In genomic region chr14:92460916-92461579, GRCh38 we compare ENCODE assay signal across 10 cellular contexts. TPM values are rescaled to one million over a fixed set of nuclear protein-coding genes. Genes with fewer than 3 reads are reported as not detected.
DNase-seq lines count a peak whose midpoint lies in the region; ATAC-seq and TF ChIP-seq lines count a peak whose summit lies in the region.
"Had no signal": no experiment of that assay in that cellular context is flagged by ENCODE, and none has a peak within 500 bp of the region (broad histone marks: within the 10 kb centered on the region; RNA-seq: fewer than 3 reads in every experiment).

No MANE protein-coding gene starts in this region.

- peak; percentile 30 for ATAC-seq in HG03558 (IDR thresholded peaks at IDR 0.05; ENCODE audit: extremely low read depth, unreplicated experiment)
- peak; percentile 80 to 86 for ATAC-seq in stimulated activated naive B cell treated with anti-CD40 and anti-IgM and Interleukin-4, amounts not matched to agents 10 μg/mL and 1 μg/mL and 100 μg/mL, for 72 hours (replicated peaks)
- ATAC-seq in HG02763 (IDR thresholded peaks at IDR 0.05; ENCODE audit: unreplicated experiment): no peak

- no peak for TF ChIP-seq CTCF in esophagus squamous epithelium (IDR thresholded peaks at IDR 0.05)

- intact Hi-C loops in esophagus squamous epithelium (cut with DNase I): no loop called here

- H3K36me3 ChIP-seq in esophagus squamous epithelium: no peaks in the 10 kb centered on the region
- H3K36me3 ChIP-seq: SJSA1 had no signal

- peaks cover 10 to 51% of the 10 kb centered on the region in 2 donors for H3K27me3 Mint-ChIP-seq in stimulated activated naive B cell treated with anti-CD40 and anti-IgM and Interleukin-4, amounts not matched to agents 10 μg/mL and 1 μg/mL and 100 μg/mL, for 72 hours

- DNase-seq in DMS153 (lab: John Stamatoyannopoulos, UW): peak; percentile 16
- no peak for DNase-seq in DMS153 treated with DMSO at 0.1 percent for 48 hours (lab: John Stamatoyannopoulos, UW; ENCODE audit: unreplicated experiment)
- no peak for DNase-seq in esophagus squamous epithelium (lab: John Stamatoyannopoulos, UW)
- no peak for DNase-seq in stimulated activated naive B cell treated with anti-CD40 and anti-IgM and Interleukin-4, amounts not matched to agents 10 μg/mL and 1 μg/mL and 100 μg/mL, for 72 hours
- no peak for DNase-seq in activated naive CD4-positive, alpha-beta T cell treated with Interleukin-2 at 50 U/mL for 16 hours
- DNase-seq in SIG-M5 treated with dmso at 0.1 percent for 504 hours (lab: John Stamatoyannopoulos, UW; ENCODE audit: unreplicated experiment): no peak

- no peak overlapping the region for H3K27ac Mint-ChIP-seq in stimulated activated naive B cell treated with anti-CD40 and anti-IgM and Interleukin-4, amounts not matched to agents 10 μg/mL and 1 μg/mL and 100 μg/mL, for 72 hours

- no peaks in the 10 kb centered on the region for H3K9me3 ChIP-seq in esophagus squamous epithelium
- H3K9me3 ChIP-seq: SJSA1 had no signal

- H3K36me3 Mint-ChIP-seq in stimulated activated naive B cell treated with anti-CD40 and anti-IgM and Interleukin-4, amounts not matched to agents 10 μg/mL and 1 μg/mL and 100 μg/mL, for 72 hours: no peaks in the 10 kb centered on the region

- peak overlapping the region in 3 of 4 donors; percentile 38 to 74 (median 48) for H3K27ac ChIP-seq in esophagus squamous epithelium
- H3K27ac ChIP-seq: 22Rv1, SJSA1 had no signal

- no peaks in the 10 kb centered on the region for H3K9me3 Mint-ChIP-seq in stimulated activated naive B cell treated with anti-CD40 and anti-IgM and Interleukin-4, amounts not matched to agents 10 μg/mL and 1 μg/mL and 100 μg/mL, for 72 hours

- H3K27me3 ChIP-seq in esophagus squamous epithelium: no peaks in the 10 kb centered on the region
- H3K27me3 ChIP-seq: SJSA1 had no signal

- 19 to 41% methylated on average over 7 to 12 of the region's 19 CpGs for WGBS in esophagus squamous epithelium, 2 donors

- H3K4me3 Mint-ChIP-seq in stimulated activated naive B cell treated with anti-CD40 and anti-IgM and Interleukin-4, amounts not matched to agents 10 μg/mL and 1 μg/mL and 100 μg/mL, for 72 hours: peak overlapping the region in 1 of 2 donors; percentile 16

- peak overlapping the region in 1 of 4 donors; percentile 16 for H3K4me3 ChIP-seq in esophagus squamous epithelium
- H3K4me3 ChIP-seq: SJSA1 had no signal

- peaks cover 13 to 29% of the 10 kb centered on the region in 2 donors for H3K4me1 Mint-ChIP-seq in stimulated activated naive B cell treated with anti-CD40 and anti-IgM and Interleukin-4, amounts not matched to agents 10 μg/mL and 1 μg/mL and 100 μg/mL, for 72 hours

- peaks cover 3 to 26% (median 7%) of the 10 kb centered on the region in 3 donors for H3K4me1 ChIP-seq in esophagus squamous epithelium

- TF ChIP-seq POLR2A in esophagus squamous epithelium (IDR thresholded peaks at IDR 0.05): no peak

RNA-seq across cellular contexts. Expression of gene RIN3, which starts 52.5 kb away (rescaled TPM):
- 1 to 10 TPM; 1.9 to 9.7 (median 4.4) TPM for total RNA-seq in esophagus squamous epithelium
